In the genomic region with DNA sequence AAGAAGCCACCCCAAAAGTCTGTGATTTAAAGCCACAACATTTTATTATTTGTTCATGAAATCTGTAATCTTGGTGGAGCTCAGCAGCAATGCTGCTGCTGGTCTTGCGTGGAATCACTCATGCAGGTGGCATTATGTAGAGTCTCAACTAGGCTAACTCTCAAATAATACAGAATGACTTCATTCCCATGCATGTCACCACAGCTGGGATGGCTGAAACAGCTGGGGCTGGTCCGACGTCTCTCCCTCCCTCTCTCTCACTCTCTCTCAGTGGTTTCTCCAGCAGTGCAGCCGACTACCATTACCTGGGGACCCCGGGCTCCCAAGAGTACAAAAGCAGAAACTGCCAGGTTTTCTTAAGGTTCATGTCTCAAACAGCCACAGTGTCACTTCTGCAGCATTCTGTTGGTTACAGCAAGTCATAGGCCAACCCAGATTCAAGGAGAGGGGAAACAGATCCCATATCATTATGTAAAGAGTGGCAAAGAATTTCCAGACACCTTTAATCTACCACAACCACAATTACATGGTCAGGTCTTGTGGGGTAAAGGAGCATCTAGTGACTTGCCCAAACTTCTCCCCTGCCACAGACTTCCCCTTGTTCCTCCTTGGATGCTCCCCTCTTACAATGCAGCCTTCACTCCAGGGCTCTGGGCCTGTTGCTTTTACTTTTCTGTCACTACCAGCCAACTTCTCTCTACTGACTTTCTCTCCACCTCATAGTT, we compare ENCODE assay signal across 15 cellular contexts.
A peak's percentile ranks its signal among the peaks of the same experiment; 100 is the strongest.
DNase-seq lines count a peak whose midpoint lies in the region; FAIRE-seq and TF ChIP-seq lines count a peak whose summit lies in the region.
"Had no signal": no experiment of that assay in that cellular context is flagged by ENCODE, and none has a peak within 500 bp of the region (broad histone marks: within the 10 kb centered on the region; RNA-seq: fewer than 3 reads in every experiment).

No MANE protein-coding gene starts in this region.

- H3K9me2 ChIP-seq in GM23248 (ENCODE audit: insufficient read depth) = no peaks in the 10 kb centered on the region

- peak; percentile 73 for DNase-seq in GM23248
- DNase-seq in SK-MEL-5 (ENCODE audit: low read depth, low spot score) = peak; percentile 44
- peak; percentile 64 for DNase-seq in fibroblast of mammary gland (ENCODE audit: low read depth)
- DNase-seq in osteoblast (ENCODE audit: insufficient read length, low spot score, missing footprints) = no peak
- DNase-seq in kidney = no peak
- no peak for DNase-seq in LoVo (ENCODE audit: low spot score)
- DNase-seq in frontal cortex (ENCODE audit: low spot score in 2 of 2) = no peak
- DNase-seq in GM20000 (ENCODE audit: low spot score) = no peak
- DNase-seq: activated CD4-positive, alpha-beta T cell treated with anti-CD3 and anti-CD28 coated beads for 48 hours; activated T-cell treated with anti-CD3 and anti-CD28 coated beads, Interleukin-2, amount 50 U/mL, for 72 hours; aorta; H9; posterior cingulate gyrus; stimulated activated CD4-positive, alpha-beta T cell treated with anti-CD3 and anti-CD28 coated beads, Interleukin-1b, Interleukin-23, amount 100 ng/mL, for 48 hours had no signal

- peak overlapping the region; percentile 74 for H3K9ac ChIP-seq in GM23248
- no peak overlapping the region for H3K9ac ChIP-seq in kidney (ENCODE audit: low read length in 2 of 2)
- H3K9ac ChIP-seq: BLaER1 treated with 17β-estradiol and CSF1 and Interleukin-3, amounts not matched to agents 10 nM and 100 nM had no signal

- H2AFZ ChIP-seq in GM23248 (no peak overlapping the region), osteoblast (ENCODE audit: low read length) (no peak overlapping the region)

- H3K4me1 ChIP-seq in GM23248 (ENCODE audit: insufficient read depth) = peaks cover 63% of the 10 kb centered on the region
- peaks cover 51% of the 10 kb centered on the region for H3K4me1 ChIP-seq in osteoblast (ENCODE audit: insufficient read depth, low read length)
- peaks cover 0 to 4% of the 10 kb centered on the region in 2 donors for H3K4me1 ChIP-seq in kidney (ENCODE audit: control insufficient read depth in 1 of 2, insufficient read depth in 1 of 2, low read depth in 1 of 2, low read length in 2 of 2)

- WGBS in GM23248 (ENCODE audit: low coverage in 1 of 2, low lambda C conversion rate in 2 of 2, missing lambda C conversion rate in 2 of 2), 2 experiments = 51 to 60% methylated on average over 5 of the region's 5 CpGs

- H3K9me3 ChIP-seq in GM23248 (ENCODE audit: low read depth) (no peaks in the 10 kb centered on the region), osteoblast (ENCODE audit: low read depth, low read length) (no peaks in the 10 kb centered on the region), kidney (ENCODE audit: control insufficient read depth in 1 of 2, low read length in 2 of 2) (no peaks in the 10 kb centered on the region)
- H3K9me3 ChIP-seq: BLaER1 treated with 17β-estradiol and CSF1 and Interleukin-3, amounts not matched to agents 10 nM and 100 nM had no signal

- H3K79me2 ChIP-seq in GM23248 (ENCODE audit: insufficient read depth) (no peaks in the 10 kb centered on the region), osteoblast (ENCODE audit: insufficient read depth, low read length) (no peaks in the 10 kb centered on the region)

- FAIRE-seq in kidney (lab: Jason Lieb, UNC) (no peak), frontal cortex (lab: Jason Lieb, UNC) (no peak)

- intact Hi-C loops in kidney (cut with DNase I) = no loop called here

- H3K36me3 ChIP-seq in GM23248 (ENCODE audit: low read depth) (no peaks in the 10 kb centered on the region), osteoblast (ENCODE audit: insufficient read depth, low read length) (no peaks in the 10 kb centered on the region), kidney (ENCODE audit: control insufficient read depth in 1 of 2, insufficient read depth in 2 of 2, low read length in 2 of 2) (no peaks in the 10 kb centered on the region)
- H3K36me3 ChIP-seq: BLaER1 treated with 17β-estradiol and CSF1 and Interleukin-3, amounts not matched to agents 10 nM and 100 nM had no signal

- H3K4me2 ChIP-seq in GM23248 (ENCODE audit: unreplicated experiment) (peak overlapping the region; percentile 58), osteoblast (ENCODE audit: insufficient read depth, low read length) (peak overlapping the region; percentile 53)

- H3K27ac ChIP-seq in GM23248 = peak overlapping the region; percentile 96
- H3K27ac ChIP-seq in osteoblast (ENCODE audit: low read depth, low read length) = peak overlapping the region; percentile 98
- H3K27ac ChIP-seq in kidney (ENCODE audit: low read depth in 2 of 2, low read length in 2 of 2) = no peak overlapping the region
- H3K27ac ChIP-seq: BLaER1 treated with 17β-estradiol and CSF1 and Interleukin-3, amounts not matched to agents 10 nM and 100 nM had no signal

- H4K20me1 ChIP-seq in GM23248 (ENCODE audit: insufficient read depth) (no peaks in the 10 kb centered on the region), osteoblast (ENCODE audit: insufficient read depth, low read length) (no peaks in the 10 kb centered on the region)
- H4K20me1 ChIP-seq: BLaER1 treated with 17β-estradiol and CSF1 and Interleukin-3, amounts not matched to agents 10 nM and 100 nM had no signal

- in situ Hi-C loops in GM23248 (cut with MboI) (no loop called here), SK-MEL-5 (cut with HindIII; ENCODE audit: low pct_unique_long_range_greater_than_20kb, low sequenced_read_pairs) (no loop called here)

- H3K4me3 ChIP-seq in GM23248 (peak overlapping the region; percentile 45), fibroblast of mammary gland (ENCODE audit: control insufficient read depth, low read depth, low read length) (no peak overlapping the region), osteoblast (ENCODE audit: insufficient read depth, low read length) (no peak overlapping the region), kidney (ENCODE audit: low read length in 2 of 2) (no peak overlapping the region)
- H3K4me3 ChIP-seq: BLaER1 treated with 17β-estradiol and CSF1 and Interleukin-3, amounts not matched to agents 10 nM and 100 nM had no signal

- no peaks in the 10 kb centered on the region for H3K27me3 ChIP-seq in GM23248 (replicated peaks; ENCODE audit: insufficient read depth)
- H3K27me3 ChIP-seq in osteoblast (ENCODE audit: insufficient read depth, low read length) = no peaks in the 10 kb centered on the region
- H3K27me3 ChIP-seq: BLaER1 treated with 17β-estradiol and CSF1 and Interleukin-3, amounts not matched to agents 10 nM and 100 nM had no signal

- H3F3A ChIP-seq in GM23248 (ENCODE audit: insufficient read depth) = peaks cover 74% of the 10 kb centered on the region

- TF ChIP-seq CTCF in fibroblast of mammary gland (conservative IDR thresholded peaks at IDR 0.05; ENCODE audit: control insufficient read depth, insufficient read depth, low read depth, low read length) (no peak), osteoblast (IDR thresholded peaks at IDR 0.05; ENCODE audit: extremely low read depth, low read depth, low read length) (no peak), kidney (IDR thresholded peaks at IDR 0.05; ENCODE audit: borderline replicate concordance, extremely low read depth, insufficient read depth) (no peak), GM20000 (IDR thresholded peaks at IDR 0.05; ENCODE audit: extremely low read depth, missing control alignments) (no peak)

Comparison
In these comparisons a context has a peak if more than half of its experiments do, and no peak if none do; other contexts are left out.
1. DNase-seq: peak in GM23248 (single experiment), SK-MEL-5 (single experiment) and fibroblast of mammary gland (single experiment); none in osteoblast (single experiment), kidney (single experiment), LoVo (single experiment), frontal cortex (0 of 2) and GM20000 (single experiment).
2. H3K27ac ChIP-seq: peak in GM23248 (single experiment) and osteoblast (single experiment); none in kidney (0 of 2).